8 cellular contexts compared by ENCODE assay signal in genomic region chr9:128947423-128948310, GRCh38. TPM values are rescaled to one million over a fixed set of nuclear protein-coding genes. Genes with fewer than 3 reads are reported as not detected.
DNase-seq lines count a peak whose midpoint lies in the region; ATAC-seq, FAIRE-seq and TF ChIP-seq lines count a peak whose summit lies in the region.

TSS of gene DOLK (minus strand) at chr9:128947603. CDS start at chr9:128947303, 300 bp downstream.
TSS of gene NUP188 (plus strand) at chr9:128947699. CDS start at chr9:128947720, 21 bp downstream.

- H4K20me1 ChIP-seq in SU-DHL-6 (ENCODE audit: low read depth, low read length), result no peaks in the 10 kb centered on the region

- H3K9me3 ChIP-seq in SU-DHL-6 (ENCODE audit: insufficient read depth, low read length), result no peaks in the 10 kb centered on the region
- no peaks in the 10 kb centered on the region for H3K9me3 ChIP-seq in pancreas
- H3K9me3 ChIP-seq in thyroid gland, result no peaks in the 10 kb centered on the region

- H3K4me2 ChIP-seq in SU-DHL-6 (ENCODE audit: low read depth, low read length, poor library complexity, severe bottlenecking), result peak within 1 kb of the TSS; percentile 78

- H3K36me3 ChIP-seq in SU-DHL-6 (ENCODE audit: low read length) (no peaks in the 10 kb centered on the region), pancreas (no peaks in the 10 kb centered on the region), thyroid gland (no peaks in the 10 kb centered on the region)

- H3K4me1 ChIP-seq in pancreas (peaks cover 0 to 7% (median 0%) of the 10 kb centered on the region in 3 donors), thyroid gland (peaks cover 11 to 19% of the 10 kb centered on the region in 2 donors)

- H3K27ac ChIP-seq in SU-DHL-6 (ENCODE audit: low read depth, low read length) (peak within 1 kb of the TSS; percentile 76), pancreas (peak within 1 kb of the TSS; percentile 71 to 92 (median 81)), thyroid gland (peak within 1 kb of the TSS; percentile 57 to 90 (median 84))

- TF ChIP-seq CTCF in SU-DHL-6 (IDR thresholded peaks at IDR 0.05; ENCODE audit: insufficient read depth, low read length, poor library complexity, severe bottlenecking), result no peak
- no peak for TF ChIP-seq CTCF in pancreas (IDR thresholded peaks at IDR 0.05)
- no peak for TF ChIP-seq CTCF in thyroid gland (IDR thresholded peaks at IDR 0.05)

- no peaks in the 10 kb centered on the region for H3K9me3 Mint-ChIP-seq in activated naive CD8-positive, alpha-beta T cell treated with anti-CD3 and anti-CD28 coated beads, Interleukin-2, amount 10 ng/mL, durations not matched to agents 7 days and 5 days

- peak within 1 kb of the TSS; percentile 85 for H2AFZ ChIP-seq in SU-DHL-6 (ENCODE audit: low read depth, low read length, severe bottlenecking)

- H3K27me3 ChIP-seq in SU-DHL-6 (ENCODE audit: low read length) (no peaks in the 10 kb centered on the region), pancreas (no peaks in the 10 kb centered on the region), thyroid gland (no peaks in the 10 kb centered on the region)

- POLR2A ChIA-PET in activated naive CD8-positive, alpha-beta T cell treated with anti-CD3 and anti-CD28 coated beads, Interleukin-2, amount 10 ng/mL, durations not matched to agents 7 days and 5 days (lab: Charles Lee), result interaction anchor here (1.0 to 1.1 kb wide), 3 partner anchors 9 to 130 kb away, joined by 3 to 4 read pairs (median 3); partner anchors contain the start of genes ENDOG and SPOUT1

- peaks cover 5% of the 10 kb centered on the region for H3K36me3 Mint-ChIP-seq in activated naive CD8-positive, alpha-beta T cell treated with anti-CD3 and anti-CD28 coated beads, Interleukin-2, amount 10 ng/mL, durations not matched to agents 7 days and 5 days

- H3K4me1 Mint-ChIP-seq in activated naive CD8-positive, alpha-beta T cell treated with anti-CD3 and anti-CD28 coated beads, Interleukin-2, amount 10 ng/mL, durations not matched to agents 7 days and 5 days, result peaks cover 19% of the 10 kb centered on the region

- peak within 1 kb of the TSS; percentile 97 for H3K9ac ChIP-seq in SU-DHL-6 (ENCODE audit: low read length)

- peaks cover 42% of the 10 kb centered on the region for H3K79me2 ChIP-seq in SU-DHL-6 (ENCODE audit: insufficient read depth, low read length)

- intact Hi-C loops in Right ventricle myocardium inferior (cut with DNase I) (no loop called here), pancreas (cut with DNase I) (no loop called here), thyroid gland (cut with DNase I) (no loop called here)

- WGBS in pancreas, 2 donors, result 1% methylated on average over 84 to 95 of the region's 95 CpGs
- WGBS in thyroid gland, 2 donors, result 1% methylated on average over 28 to 62 of the region's 95 CpGs

- peak; percentile 70 for ATAC-seq in HG02623 (IDR thresholded peaks at IDR 0.05; ENCODE audit: unreplicated experiment)
- peak; percentile 88 for ATAC-seq in activated naive CD8-positive, alpha-beta T cell treated with anti-CD3 and anti-CD28 coated beads, Interleukin-2, amount 10 ng/mL, durations not matched to agents 7 days and 5 days (ENCODE audit: low read depth)
- ATAC-seq in Right ventricle myocardium inferior, result peak; percentile 93
- peak; percentile 92 to 98 (median 94) for ATAC-seq in pancreas

- H3K4me3 ChIP-seq in SU-DHL-6 (ENCODE audit: insufficient read depth, low read length, poor library complexity, severe bottlenecking), result peak within 1 kb of the TSS; percentile 91
- peak within 1 kb of the TSS; percentile 74 to 92 (median 86) for H3K4me3 ChIP-seq in pancreas
- peak within 1 kb of the TSS; percentile 57 to 78 (median 69) for H3K4me3 ChIP-seq in thyroid gland (replicated peaks in 1 of 3)

- no peak for FAIRE-seq in pancreas (lab: Jason Lieb, UNC)

- peak within 1 kb of the TSS; percentile 99 for H3K4me3 Mint-ChIP-seq in activated naive CD8-positive, alpha-beta T cell treated with anti-CD3 and anti-CD28 coated beads, Interleukin-2, amount 10 ng/mL, durations not matched to agents 7 days and 5 days

- peak within 1 kb of the TSS; percentile 97 for H3K27ac Mint-ChIP-seq in activated naive CD8-positive, alpha-beta T cell treated with anti-CD3 and anti-CD28 coated beads, Interleukin-2, amount 10 ng/mL, durations not matched to agents 7 days and 5 days

- H3K27me3 Mint-ChIP-seq in activated naive CD8-positive, alpha-beta T cell treated with anti-CD3 and anti-CD28 coated beads, Interleukin-2, amount 10 ng/mL, durations not matched to agents 7 days and 5 days, result no peaks in the 10 kb centered on the region

- TF ChIP-seq POLR2A in GM10847 (IDR thresholded peaks at IDR 0.05; ENCODE audit: extremely low read depth, insufficient read length) (peak; percentile 98), thyroid gland (IDR thresholded peaks at IDR 0.05) (peak; percentile 68 to 97)

- DNase-seq in NCI-H1105 (lab: John Stamatoyannopoulos, UW) (peak; percentile 90), Right ventricle myocardium inferior (ENCODE audit: missing footprints) (peak; percentile 99), pancreas (peak; percentile 95 to 100 (median 98)), thyroid gland (peak; percentile 95 to 96)
- DNase-seq in activated naive CD8-positive, alpha-beta T cell treated with anti-CD3 and anti-CD28 coated beads, Interleukin-2, amount 10 ng/mL, durations not matched to agents 7 days and 5 days, result peak; percentile 100

- H3F3A ChIP-seq in SU-DHL-6 (ENCODE audit: insufficient read depth), result no peaks in the 10 kb centered on the region

- H3K9me2 ChIP-seq in SU-DHL-6 (replicated peaks; ENCODE audit: insufficient read depth, low read length), result no peaks in the 10 kb centered on the region

RNA-seq across cellular contexts. Expression of gene DOLK, which starts in this region (rescaled TPM):
- total RNA-seq in activated naive CD8-positive, alpha-beta T cell treated with anti-CD3 and anti-CD28 coated beads, Interleukin-2, amount 10 ng/mL, durations not matched to agents 7 days and 5 days, result 1 to 10 TPM; 9.4 to 9.5 TPM
- total RNA-seq in Right ventricle myocardium inferior (7.5 TPM), pancreas (1 to 10 TPM; 5.7 to 8.2 (median 6.6) TPM), thyroid gland (10 to 100 TPM; 21.1 to 25.2 (median 22.2) TPM)
- polyA plus RNA-seq in pancreas, result 1 to 10 TPM; 5.4 to 8.5 TPM

RNA-seq across cellular contexts. Expression of gene NUP188, which starts in this region (rescaled TPM):
- 10 to 100 TPM; 64.2 to 65.3 TPM for total RNA-seq in activated naive CD8-positive, alpha-beta T cell treated with anti-CD3 and anti-CD28 coated beads, Interleukin-2, amount 10 ng/mL, durations not matched to agents 7 days and 5 days
- total RNA-seq in Right ventricle myocardium inferior (16.0 TPM), pancreas (10 to 100 TPM; 11.5 to 20.8 (median 13.5) TPM), thyroid gland (10 to 100 TPM; 27.1 to 78.2 (median 35.8) TPM)
- polyA plus RNA-seq in pancreas, result 10 to 100 TPM; 10.8 to 18.0 TPM

Comparison
In these comparisons a context has a peak if more than half of its experiments do, and no peak if none do; other contexts are left out.
1. Peak in every context shown above with its lines: DNase-seq, ATAC-seq, H3K4me3 ChIP-seq and H3K27ac ChIP-seq.